16 cellular contexts compared by ENCODE assay signal in the genomic region with DNA sequence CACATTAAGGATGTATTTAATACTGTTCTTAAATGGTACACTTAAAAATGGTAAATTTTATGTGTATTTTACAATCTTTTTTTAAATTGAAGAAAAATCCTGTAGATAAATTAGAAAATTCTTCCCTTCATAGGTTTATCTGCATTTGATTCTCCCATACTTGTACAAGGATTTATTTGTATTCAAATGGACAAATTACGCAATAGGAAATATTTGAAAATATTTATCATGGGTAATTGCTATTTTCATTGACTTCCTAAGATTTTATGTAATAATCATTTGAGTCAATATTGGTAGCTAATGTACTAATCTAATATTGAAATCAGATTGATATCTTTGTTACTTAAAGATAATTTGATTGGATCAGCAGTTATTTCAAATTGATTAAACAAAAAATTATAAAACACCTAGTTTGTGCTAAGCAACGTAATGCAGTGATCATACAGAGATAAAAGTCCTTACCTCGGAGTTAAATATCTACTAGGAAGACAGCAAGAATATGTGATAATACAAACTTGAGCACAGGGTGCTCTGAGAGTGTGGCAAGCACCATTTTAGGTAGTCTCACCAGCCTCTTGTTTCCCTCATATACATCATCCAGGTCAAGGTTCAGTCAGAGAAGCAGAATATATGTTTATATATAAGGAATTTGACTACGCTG. TPM values are rescaled to one million over a fixed set of nuclear protein-coding genes. Genes with fewer than 3 reads are reported as not detected.
"Had no signal": no experiment of that assay in that cellular context is flagged by ENCODE, and none has a peak within 500 bp of the region (broad histone marks: within the 10 kb centered on the region; RNA-seq: fewer than 3 reads in every experiment).

No MANE protein-coding gene starts in this region.

- DNase-seq: activated CD4-positive, alpha-beta memory T cell treated with anti-CD3 and anti-CD28 coated beads, Interleukin-2, amount 10 ng/mL, durations not matched to agents 7 days and 5 days; activated CD4-positive, alpha-beta T cell treated with anti-CD3 and anti-CD28 coated beads for 36 hours; activated T-cell treated with anti-CD3 and anti-CD28 coated beads, Interleukin-2, amount 50 U/mL, for 48 hours; effector CD8-positive, alpha-beta T cell; kidney; naive thymus-derived CD4-positive, alpha-beta T cell; nucleus accumbens; stimulated activated CD4-positive, alpha-beta T cell treated with anti-CD3 and anti-CD28 coated beads, Interleukin-4, amount 100 ng/mL, for 1 hour; stimulated activated CD8-positive, alpha-beta memory T cell treated with anti-CD3 and anti-CD28 coated beads, Interleukin-4, amount 100 ng/mL, for 48 hours; stimulated activated naive CD8-positive, alpha-beta T cell treated with anti-CD3 and anti-CD28 coated beads, Interleukin-15, amount 100 ng/mL, for 72 hours; WERI-Rb-1 had no signal

- H3K27ac Mint-ChIP-seq: activated CD4-positive, alpha-beta memory T cell treated with anti-CD3 and anti-CD28 coated beads, Interleukin-2, amount 10 ng/mL, durations not matched to agents 7 days and 5 days; activated CD4-positive, alpha-beta T cell treated with anti-CD3 and anti-CD28 coated beads for 36 hours; progenitor cell of endocrine pancreas had no signal

- H3K4me3 ChIP-seq: cardiac muscle cell, coronary artery, thoracic aorta had no signal

- H3K27ac ChIP-seq: cardiac muscle cell, coronary artery, epithelial cell of prostate, thoracic aorta, WERI-Rb-1 had no signal

- ATAC-seq: activated CD4-positive, alpha-beta T cell treated with anti-CD3 and anti-CD28 coated beads for 36 hours; naive thymus-derived CD4-positive, alpha-beta T cell; stimulated activated naive CD8-positive, alpha-beta T cell treated with anti-CD3 and anti-CD28 coated beads, Interleukin-15, amount 100 ng/mL, for 72 hours had no signal

- H3K4me3 Mint-ChIP-seq: activated CD4-positive, alpha-beta memory T cell treated with anti-CD3 and anti-CD28 coated beads, Interleukin-2, amount 10 ng/mL, durations not matched to agents 7 days and 5 days; activated CD4-positive, alpha-beta T cell treated with anti-CD3 and anti-CD28 coated beads for 36 hours; naive thymus-derived CD4-positive, alpha-beta T cell; stimulated activated naive CD8-positive, alpha-beta T cell treated with anti-CD3 and anti-CD28 coated beads, Interleukin-15, amount 100 ng/mL, for 72 hours had no signal

- H3K27me3 ChIP-seq: cardiac muscle cell had no signal

- H3K9me3 Mint-ChIP-seq: activated CD4-positive, alpha-beta memory T cell treated with anti-CD3 and anti-CD28 coated beads, Interleukin-2, amount 10 ng/mL, durations not matched to agents 7 days and 5 days; naive thymus-derived CD4-positive, alpha-beta T cell; stimulated activated naive CD8-positive, alpha-beta T cell treated with anti-CD3 and anti-CD28 coated beads, Interleukin-15, amount 100 ng/mL, for 72 hours had no signal

- FAIRE-seq: kidney had no signal

- H3K9me3 ChIP-seq: thoracic aorta had no signal

- H3K27me3 Mint-ChIP-seq: activated CD4-positive, alpha-beta memory T cell treated with anti-CD3 and anti-CD28 coated beads, Interleukin-2, amount 10 ng/mL, durations not matched to agents 7 days and 5 days; activated CD4-positive, alpha-beta T cell treated with anti-CD3 and anti-CD28 coated beads for 36 hours; naive thymus-derived CD4-positive, alpha-beta T cell; progenitor cell of endocrine pancreas; stimulated activated naive CD8-positive, alpha-beta T cell treated with anti-CD3 and anti-CD28 coated beads, Interleukin-15, amount 100 ng/mL, for 72 hours had no signal

RNA-seq across cellular contexts. Expression of a gene that starts 40.9 kb away (rescaled TPM):
- total RNA-seq: cardiac muscle cell, progenitor cell of endocrine pancreas had no signal
- polyA plus RNA-seq: cardiac muscle cell; naive thymus-derived CD4-positive, alpha-beta T cell had no signal
